8 cellular contexts compared by ENCODE assay signal in genomic region chr17:31550389-31551056, GRCh38.
DNase-seq lines count a peak whose midpoint lies in the region; ATAC-seq and TF ChIP-seq lines count a peak whose summit lies in the region.

No MANE protein-coding gene starts in this region.

- H3K9me3 Mint-ChIP-seq in central memory CD8-positive, alpha-beta T cell, result no peaks in the 10 kb centered on the region

- H3K9me2 ChIP-seq in MM.1S (replicated peaks; ENCODE audit: insufficient read depth, low read length), result no peaks in the 10 kb centered on the region

- DNase-seq in GM06990 (ENCODE audit: extremely low read depth, insufficient read length) (no peak), MM.1S (no peak), DMS153 (lab: John Stamatoyannopoulos, UW) (no peak)
- no peak for DNase-seq in central memory CD8-positive, alpha-beta T cell (ENCODE audit: low spot score in 2 of 2)

- H4K20me1 ChIP-seq in MM.1S (ENCODE audit: insufficient read depth, low read length), result no peaks in the 10 kb centered on the region

- no peak for TF ChIP-seq CTCF in GM06990 (IDR thresholded peaks at IDR 0.05; ENCODE audit: insufficient read depth, low read length, poor library complexity, severe bottlenecking)
- TF ChIP-seq CTCF in MM.1S (IDR thresholded peaks at IDR 0.05; ENCODE audit: low read length), result no peak

- H3K4me3 ChIP-seq in GM06990 (replicated peaks; ENCODE audit: low read depth, low read length), result peak overlapping the region; percentile 44
- H3K4me3 ChIP-seq in MM.1S (ENCODE audit: low read length), result peak overlapping the region; percentile 60
- H3K4me3 ChIP-seq in muscle layer of duodenum (ENCODE audit: low read depth in 1 of 2, low read length in 2 of 2), result peak overlapping the region; percentile 46 to 94

- peak overlapping the region; percentile 50 for H3K4me2 ChIP-seq in MM.1S (ENCODE audit: low read depth, low read length)

- H3K27me3 ChIP-seq in GM06990 (replicated peaks; ENCODE audit: control insufficient read depth, insufficient read depth, low read length) (no peaks in the 10 kb centered on the region; the same call in 1 of the 2 replicates), MM.1S (replicated peaks; ENCODE audit: insufficient read depth, low read length) (no peaks in the 10 kb centered on the region), muscle layer of duodenum (ENCODE audit: low read depth, low read length) (no peaks in the 10 kb centered on the region)

- H3K4me3 Mint-ChIP-seq in central memory CD8-positive, alpha-beta T cell, result peak overlapping the region; percentile 74

- peaks cover 15% of the 10 kb centered on the region for H3K4me1 Mint-ChIP-seq in central memory CD8-positive, alpha-beta T cell

- no peak for ATAC-seq in central memory CD8-positive, alpha-beta T cell (replicated peaks; ENCODE audit: extremely low read depth, poor library complexity, severe bottlenecking)
- no peak for ATAC-seq in GM18498 (IDR thresholded peaks at IDR 0.05; ENCODE audit: unreplicated experiment)
- ATAC-seq in GM19463 (IDR thresholded peaks at IDR 0.05; ENCODE audit: unreplicated experiment), result no peak
- ATAC-seq in HG03095 (IDR thresholded peaks at IDR 0.05; ENCODE audit: unreplicated experiment), result no peak

- peaks cover 17% of the 10 kb centered on the region for H3F3A ChIP-seq in MM.1S (ENCODE audit: insufficient read depth, low read length)

- peak overlapping the region; percentile 80; the same call in 1 of the 2 replicates for H3K9ac ChIP-seq in MM.1S (ENCODE audit: low read length)

- H3K36me3 ChIP-seq in GM06990 (ENCODE audit: control insufficient read depth, insufficient read depth, low read length) (no peaks in the 10 kb centered on the region), MM.1S (replicated peaks; ENCODE audit: insufficient read depth, low read length) (no peaks in the 10 kb centered on the region), muscle layer of duodenum (ENCODE audit: control insufficient read depth in 1 of 2, insufficient read depth in 2 of 2, low read length in 2 of 2) (no peaks in the 10 kb centered on the region)

- H3K9me3 ChIP-seq in MM.1S (replicated peaks; ENCODE audit: insufficient read depth, low read length) (no peaks in the 10 kb centered on the region), muscle layer of duodenum (ENCODE audit: control insufficient read depth in 1 of 2, low read length in 2 of 2) (no peaks in the 10 kb centered on the region)

- H3K27me3 Mint-ChIP-seq in central memory CD8-positive, alpha-beta T cell, result no peaks in the 10 kb centered on the region

- H2AFZ ChIP-seq in MM.1S (ENCODE audit: low read length), result peak overlapping the region; percentile 18; the same call in 1 of the 2 replicates

- H3K27ac Mint-ChIP-seq in central memory CD8-positive, alpha-beta T cell (ENCODE audit: low read depth), result peak overlapping the region; percentile 94

- peaks cover 25% of the 10 kb centered on the region for H3K36me3 Mint-ChIP-seq in central memory CD8-positive, alpha-beta T cell (ENCODE audit: insufficient read depth)

- H3K4me1 ChIP-seq in MM.1S (ENCODE audit: low read length) (peaks cover 11% of the 10 kb centered on the region), muscle layer of duodenum (ENCODE audit: control insufficient read depth in 1 of 2, insufficient read depth in 2 of 2, low read length in 2 of 2) (peaks cover 0 to 8% of the 10 kb centered on the region in 2 donors)

- peak overlapping the region; percentile 86; the same call in 1 of the 2 replicates for H3K27ac ChIP-seq in MM.1S (ENCODE audit: low read length)
- H3K27ac ChIP-seq in muscle layer of duodenum (ENCODE audit: low read length), result peak overlapping the region; percentile 16

- 0 out of 2 replicates have a peak, but pooled peaks cover 2% of the 10 kb centered on the region for H3K79me2 ChIP-seq in MM.1S (ENCODE audit: low read length)
